Comparison of ENCODE assay signal across 12 cellular contexts in genomic region chr6:4510906-4511625, GRCh38.
"Had no signal": no experiment of that assay in that cellular context is flagged by ENCODE, and none has a peak within 500 bp of the region (broad histone marks: within the 10 kb centered on the region; RNA-seq: fewer than 3 reads in every experiment).

No MANE protein-coding gene starts in this region.

- H3K9me3 ChIP-seq: heart right ventricle, ovary, tibial artery had no signal

- H3K4me3 ChIP-seq: dorsolateral prefrontal cortex, heart right ventricle, ovary, tibial artery had no signal

- H3K36me3 ChIP-seq: heart right ventricle, ovary, tibial artery had no signal

- DNase-seq: cortex of kidney; effector CD8-positive, alpha-beta T cell; kidney glomerular epithelial cell; mammary epithelial cell; natural killer cell; ovary; right cardiac atrium; stimulated activated CD4-positive, alpha-beta T cell treated with anti-CD3 and anti-CD28 coated beads, Interleukin-4, amount 100 ng/mL, for 24 hours; tibial artery had no signal

- H3K27ac ChIP-seq: heart right ventricle, ovary, tibial artery had no signal

- H3K27me3 ChIP-seq: dorsolateral prefrontal cortex, heart right ventricle, ovary, tibial artery had no signal

- H3K4me1 ChIP-seq: tibial artery had no signal

- ATAC-seq: natural killer cell; right cardiac atrium; stimulated activated memory B cell treated with anti-CD40 and anti-IgM and Interleukin-4, amounts not matched to agents 10 μg/mL and 1 μg/mL and 100 μg/mL, for 72 hours had no signal
